ENCODE assay signal across 2 cellular contexts in the genomic region with DNA sequence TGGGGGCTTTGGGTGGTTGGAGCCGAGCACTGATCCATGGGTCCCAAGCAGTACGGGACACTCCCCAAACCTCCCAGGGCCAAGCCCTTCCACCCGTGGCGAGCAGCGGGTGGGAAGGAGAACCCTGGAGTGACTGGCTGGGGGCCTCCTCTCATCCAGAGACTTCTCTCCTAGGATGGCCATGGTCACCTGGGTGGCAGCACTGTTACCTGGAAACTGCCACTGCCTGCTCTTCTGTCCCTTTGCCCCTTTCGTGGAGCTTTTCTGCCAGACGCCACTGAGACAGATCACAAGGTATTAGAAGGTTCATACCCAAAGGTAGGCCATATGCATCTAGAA.
TF ChIP-seq lines count a peak whose summit lies in the region.

No MANE protein-coding gene starts in this region.

TF ChIP-seq in HCT116, 20 proteins besides CTCF, POLR2A, EP300 and RAD21:
- TF ChIP-seq JUND (IDR thresholded peaks at IDR 0.05) (no peak), SRF (IDR thresholded peaks at IDR 0.05; ENCODE audit: low read depth) (no peak), YY1 (IDR thresholded peaks at IDR 0.05; ENCODE audit: extremely low read depth, insufficient replicate concordance, low read depth, low read length) (no peak), EZH2phosphoT487 (IDR thresholded peaks at IDR 0.05; ENCODE audit: borderline replicate concordance) (no peak), ELF1 (IDR thresholded peaks at IDR 0.05; ENCODE audit: borderline replicate concordance, low read depth) (no peak), ZNF274 (IDR thresholded peaks at IDR 0.05; ENCODE audit: low read depth, low read length) (no peak), SIN3A (IDR thresholded peaks at IDR 0.05; ENCODE audit: low read depth) (no peak), ZFX (IDR thresholded peaks at IDR 0.05) (no peak), EZH2 (IDR thresholded peaks at IDR 0.05) (no peak), MAX (IDR thresholded peaks at IDR 0.05) (no peak), CBX3 (IDR thresholded peaks at IDR 0.05; ENCODE audit: low read depth) (no peak), CEBPB (IDR thresholded peaks at IDR 0.05; ENCODE audit: low read depth) (no peak)
- TF ChIP-seq, protein P1, sequence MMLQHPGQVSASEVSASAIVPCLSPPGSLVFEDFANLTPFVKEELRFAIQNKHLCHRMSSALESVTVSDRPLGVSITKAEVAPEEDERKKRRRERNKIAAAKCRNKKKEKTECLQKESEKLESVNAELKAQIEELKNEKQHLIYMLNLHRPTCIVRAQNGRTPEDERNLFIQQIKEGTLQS (IDR thresholded peaks at IDR 0.05): no peak
- TF ChIP-seq, protein P2, sequence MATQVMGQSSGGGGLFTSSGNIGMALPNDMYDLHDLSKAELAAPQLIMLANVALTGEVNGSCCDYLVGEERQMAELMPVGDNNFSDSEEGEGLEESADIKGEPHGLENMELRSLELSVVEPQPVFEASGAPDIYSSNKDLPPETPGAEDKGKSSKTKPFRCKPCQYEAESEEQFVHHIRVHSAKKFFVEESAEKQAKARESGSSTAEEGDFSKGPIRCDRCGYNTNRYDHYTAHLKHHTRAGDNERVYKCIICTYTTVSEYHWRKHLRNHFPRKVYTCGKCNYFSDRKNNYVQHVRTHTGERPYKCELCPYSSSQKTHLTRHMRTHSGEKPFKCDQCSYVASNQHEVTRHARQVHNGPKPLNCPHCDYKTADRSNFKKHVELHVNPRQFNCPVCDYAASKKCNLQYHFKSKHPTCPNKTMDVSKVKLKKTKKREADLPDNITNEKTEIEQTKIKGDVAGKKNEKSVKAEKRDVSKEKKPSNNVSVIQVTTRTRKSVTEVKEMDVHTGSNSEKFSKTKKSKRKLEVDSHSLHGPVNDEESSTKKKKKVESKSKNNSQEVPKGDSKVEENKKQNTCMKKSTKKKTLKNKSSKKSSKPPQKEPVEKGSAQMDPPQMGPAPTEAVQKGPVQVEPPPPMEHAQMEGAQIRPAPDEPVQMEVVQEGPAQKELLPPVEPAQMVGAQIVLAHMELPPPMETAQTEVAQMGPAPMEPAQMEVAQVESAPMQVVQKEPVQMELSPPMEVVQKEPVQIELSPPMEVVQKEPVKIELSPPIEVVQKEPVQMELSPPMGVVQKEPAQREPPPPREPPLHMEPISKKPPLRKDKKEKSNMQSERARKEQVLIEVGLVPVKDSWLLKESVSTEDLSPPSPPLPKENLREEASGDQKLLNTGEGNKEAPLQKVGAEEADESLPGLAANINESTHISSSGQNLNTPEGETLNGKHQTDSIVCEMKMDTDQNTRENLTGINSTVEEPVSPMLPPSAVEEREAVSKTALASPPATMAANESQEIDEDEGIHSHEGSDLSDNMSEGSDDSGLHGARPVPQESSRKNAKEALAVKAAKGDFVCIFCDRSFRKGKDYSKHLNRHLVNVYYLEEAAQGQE (IDR thresholded peaks at IDR 0.05; ENCODE audit: low read depth): no peak

TF ChIP-seq in H1, 55 proteins besides CTCF, POLR2A, EP300 and RAD21:
- no peak for TF ChIP-seq SRF (IDR thresholded peaks at IDR 0.05; ENCODE audit: low read depth, low read length)
- no peak for TF ChIP-seq GTF2F1 (IDR thresholded peaks at IDR 0.05; ENCODE audit: borderline replicate concordance, low read depth, low read length)
- TF ChIP-seq RNF2 (IDR thresholded peaks at IDR 0.05; ENCODE audit: borderline replicate concordance, low read depth, low read length, missing control alignments, poor library complexity, severe bottlenecking): no peak
- no peak for TF ChIP-seq SP2 (IDR thresholded peaks at IDR 0.05; ENCODE audit: low read length)
- TF ChIP-seq, protein P1 (IDR thresholded peaks at IDR 0.05; ENCODE audit: insufficient read depth, low read depth, low read length): no peak
- TF ChIP-seq TCF12 (IDR thresholded peaks at IDR 0.05; ENCODE audit: low read depth, low read length): no peak
- TF ChIP-seq ASH2L (IDR thresholded peaks at IDR 0.05; ENCODE audit: low read length): no peak
- no peak for TF ChIP-seq BACH1 (IDR thresholded peaks at IDR 0.05; ENCODE audit: low read length)
- TF ChIP-seq CBX5 (IDR thresholded peaks at IDR 0.05; ENCODE audit: low read depth, low read length): no peak
- no peak for TF ChIP-seq EGR1 (IDR thresholded peaks at IDR 0.05; ENCODE audit: borderline replicate concordance, low read depth, low read length)
- no peak for TF ChIP-seq TEAD4 (IDR thresholded peaks at IDR 0.05; ENCODE audit: low read depth, low read length)
- no peak for TF ChIP-seq POU5F1 (IDR thresholded peaks at IDR 0.05; ENCODE audit: low read depth, low read length)
- no peak for TF ChIP-seq YY1 (IDR thresholded peaks at IDR 0.05; ENCODE audit: low read depth, low read length)
